ENCODE assay signal across 11 cellular contexts in genomic region chr17:78818932-78819331, GRCh38. TPM values are rescaled to one million over a fixed set of nuclear protein-coding genes. Genes with fewer than 3 reads are reported as not detected.
DNase-seq lines count a peak whose midpoint lies in the region; ATAC-seq, FAIRE-seq and TF ChIP-seq lines count a peak whose summit lies in the region.
"Had no signal": no experiment of that assay in that cellular context is flagged by ENCODE, and none has a peak within 500 bp of the region (broad histone marks: within the 10 kb centered on the region; RNA-seq: fewer than 3 reads in every experiment).

No MANE protein-coding gene starts in this region.

- no TSS peak for BruUV-seq in endothelial cell of umbilical vein (replicated peaks; lab: Mats Ljungman, UMichigan)

- no peak overlapping the region for H2AFZ ChIP-seq in endothelial cell of umbilical vein (ENCODE audit: low read depth, low read length)

- H3K36me3 Mint-ChIP-seq in activated CD4-positive, alpha-beta T cell treated with anti-CD3 and anti-CD28 coated beads, Interleukin-2, amount 10 ng/mL, durations not matched to agents 7 days and 5 days (ENCODE audit: low read depth): peaks cover 85% of the 10 kb centered on the region

- H3K4me2 ChIP-seq in endothelial cell of umbilical vein (ENCODE audit: insufficient read depth, low read length): peak overlapping the region; percentile 64

- DNase-seq in Kasumi-1 (lab: John Stamatoyannopoulos, UW) (peak; percentile 94 to 95), endothelial cell of umbilical vein (ENCODE audit: low read depth, low spot score) (peak; percentile 92), NCI-H446 treated with DMSO at 0.1 percent for 48 hours (lab: John Stamatoyannopoulos, UW) (no peak), NCI-H2107 treated with DMSO at 0.1 percent for 48 hours (lab: John Stamatoyannopoulos, UW; ENCODE audit: unreplicated experiment) (no peak)
- peak; percentile 80 for DNase-seq in activated CD4-positive, alpha-beta T cell treated with anti-CD3 and anti-CD28 coated beads, Interleukin-2, amount 10 ng/mL, durations not matched to agents 7 days and 5 days
- DNase-seq in stimulated activated CD8-positive, alpha-beta memory T cell treated with anti-CD3 and anti-CD28 coated beads, Interleukin-15, amount 100 ng/mL, for 1 hour (ENCODE audit: low read depth): peak; percentile 27
- DNase-seq: foreskin melanocyte, NCI-H1417 treated with DMSO at 0.1 percent for 48 hours had no signal

- no peaks in the 10 kb centered on the region for H4K20me1 ChIP-seq in endothelial cell of umbilical vein (replicated peaks; ENCODE audit: control insufficient read depth, extremely low read depth, insufficient read depth, low read length)

- H3K27me3 Mint-ChIP-seq in activated CD4-positive, alpha-beta T cell treated with anti-CD3 and anti-CD28 coated beads, Interleukin-2, amount 10 ng/mL, durations not matched to agents 7 days and 5 days: no peaks in the 10 kb centered on the region

- no peaks in the 10 kb centered on the region for H3K9me3 Mint-ChIP-seq in activated CD4-positive, alpha-beta T cell treated with anti-CD3 and anti-CD28 coated beads, Interleukin-2, amount 10 ng/mL, durations not matched to agents 7 days and 5 days
- H3K9me3 Mint-ChIP-seq: neural crest cell had no signal

- FAIRE-seq in endothelial cell of umbilical vein (lab: Jason Lieb, UNC): peak; percentile 90

- no peaks in the 10 kb centered on the region for H3K79me2 ChIP-seq in endothelial cell of umbilical vein (ENCODE audit: control insufficient read depth, insufficient read depth, low read length)

- intact Hi-C loops in endothelial cell of umbilical vein (cut with micrococcal nuclease): no loop called here

- peaks cover 19% of the 10 kb centered on the region for H3K4me1 ChIP-seq in endothelial cell of umbilical vein (ENCODE audit: control insufficient read depth, extremely low read depth, insufficient read depth, low read length)

- peak overlapping the region; percentile 65 for H3K4me3 Mint-ChIP-seq in activated CD4-positive, alpha-beta T cell treated with anti-CD3 and anti-CD28 coated beads, Interleukin-2, amount 10 ng/mL, durations not matched to agents 7 days and 5 days
- H3K4me3 Mint-ChIP-seq: neural crest cell had no signal

- no peaks in the 10 kb centered on the region for H3K27me3 ChIP-seq in endothelial cell of umbilical vein (ENCODE audit: control insufficient read depth in 2 of 2, insufficient read depth in 2 of 2, low read length in 2 of 2)

- peak overlapping the region; percentile 91 for H3K27ac Mint-ChIP-seq in activated CD4-positive, alpha-beta T cell treated with anti-CD3 and anti-CD28 coated beads, Interleukin-2, amount 10 ng/mL, durations not matched to agents 7 days and 5 days

- peak; percentile 56 for TF ChIP-seq POLR2A in endothelial cell of umbilical vein (IDR thresholded peaks at IDR 0.05; ENCODE audit: low read depth, low read length)

- H3K36me3 ChIP-seq in endothelial cell of umbilical vein (ENCODE audit: control insufficient read depth in 2 of 2, extremely low read depth in 1 of 2, insufficient read depth in 2 of 2, low read length in 2 of 2): peaks cover 16 to 39% of the 10 kb centered on the region in 2 experiments

- no peaks in the 10 kb centered on the region for H3K9me3 ChIP-seq in endothelial cell of umbilical vein (replicated peaks; ENCODE audit: control insufficient read depth, insufficient read depth, low read length)

- POLR2A ChIA-PET in activated CD4-positive, alpha-beta T cell treated with anti-CD3 and anti-CD28 coated beads, Interleukin-2, amount 10 ng/mL, durations not matched to agents 7 days and 5 days (lab: Charles Lee): interaction anchor here (0.6 to 1.2 kb wide), 2 partner anchors 14 to 69 kb away, joined by 5 to 8 read pairs; no protein-coding TSS in a partner anchor
- POLR2A ChIA-PET in endothelial cell of umbilical vein (lab: Charles Lee): interaction anchor here (0.7 to 1.2 kb wide), 2 partner anchors 14 to 122 kb away, joined by 3 to 5 read pairs; no protein-coding TSS in a partner anchor

- no peak overlapping the region for H3K9ac ChIP-seq in endothelial cell of umbilical vein (replicated peaks; ENCODE audit: extremely low read depth, insufficient read depth, low read length)

- H3K9me1 ChIP-seq in endothelial cell of umbilical vein (replicated peaks; ENCODE audit: control insufficient read depth, extremely low read depth, insufficient read depth, low read length): no peaks in the 10 kb centered on the region

- H3K4me1 Mint-ChIP-seq in activated CD4-positive, alpha-beta T cell treated with anti-CD3 and anti-CD28 coated beads, Interleukin-2, amount 10 ng/mL, durations not matched to agents 7 days and 5 days: peaks cover 66% of the 10 kb centered on the region

- no peak overlapping the region for H3K4me3 ChIP-seq in endothelial cell of umbilical vein (replicated peaks in 1 of 3; ENCODE audit: insufficient read depth in 1 of 3, low read depth in 1 of 3, low read length in 3 of 3)

- dilution Hi-C loops in endothelial cell of umbilical vein (cut with MboI; ENCODE audit: extremely low pct_ligation_motif_present, low sequenced_read_pairs): no loop called here

- peak overlapping the region; percentile 56 for H3K27ac ChIP-seq in endothelial cell of umbilical vein (ENCODE audit: insufficient read depth, low read depth, low read length)

- ATAC-seq in GM21381 (IDR thresholded peaks at IDR 0.05; ENCODE audit: unreplicated experiment): no peak
- ATAC-seq in esophagus mucosa: no peak

- no peak for TF ChIP-seq CTCF in endothelial cell of umbilical vein (IDR thresholded peaks at IDR 0.05; ENCODE audit: extremely low read depth in 1 of 2, insufficient read depth in 1 of 2, low read depth in 1 of 2, low read length in 2 of 2)

- CTCF ChIA-PET in activated CD4-positive, alpha-beta T cell treated with anti-CD3 and anti-CD28 coated beads, Interleukin-2, amount 10 ng/mL, durations not matched to agents 7 days and 5 days (lab: Charles Lee): interaction anchor here (0.5 to 5.1 kb wide), 11 partner anchors 10 to 83 kb away, joined by 3 to 16 read pairs (median 4); no protein-coding TSS in a partner anchor
- CTCF ChIA-PET in endothelial cell of umbilical vein (lab: Charles Lee): interaction anchor here (0.8 to 2.7 kb wide), 8 partner anchors 9 to 322 kb away, joined by 3 to 11 read pairs (median 4); no protein-coding TSS in a partner anchor

TF ChIP-seq in endothelial cell of umbilical vein, 7 proteins besides CTCF, POLR2A, EP300 and RAD21:
- TF ChIP-seq JUN (IDR thresholded peaks at IDR 0.05; ENCODE audit: borderline replicate concordance, insufficient read depth, insufficient read length, low read depth) (peak; percentile 8), GATA2 (IDR thresholded peaks at IDR 0.05; ENCODE audit: insufficient read depth, insufficient read length, low read depth, low read length) (peak; percentile 95), POLR2AphosphoS5 (IDR thresholded peaks at IDR 0.05; ENCODE audit: insufficient read depth, low read depth, low read length) (peak; percentile 72), FOS (IDR thresholded peaks at IDR 0.05; ENCODE audit: borderline replicate concordance, insufficient read depth, low read length) (no peak)

RNA-seq across cellular contexts. Expression of gene USP36, which starts 21.7 kb away (rescaled TPM):
- total RNA-seq in activated CD4-positive, alpha-beta T cell treated with anti-CD3 and anti-CD28 coated beads, Interleukin-2, amount 10 ng/mL, durations not matched to agents 7 days and 5 days: 10 to 100 TPM; 79.0 to 92.9 TPM
- total RNA-seq in endothelial cell of umbilical vein (46.6 and 49.8 TPM in 2 replicates), esophagus mucosa (26.4 TPM)
- 20.6 and 29.8 TPM in 2 replicates for polyA plus RNA-seq in endothelial cell of umbilical vein
- polyA plus RNA-seq in endothelial cell of umbilical vein (2011; cell fraction: cytosol; rRNA removed): 16.2 TPM in 2 replicates
- 99.4 and 100 TPM in 2 replicates for polyA plus RNA-seq in endothelial cell of umbilical vein (2011; cell fraction: nucleus; rRNA removed)
- 37.7 and 49.1 TPM in 2 replicates for polyA plus RNA-seq in endothelial cell of umbilical vein (2012)
- 35.2 and 39.6 TPM in 2 replicates for polyA minus RNA-seq in endothelial cell of umbilical vein
- 23.9 TPM for polyA minus RNA-seq in endothelial cell of umbilical vein (2011; cell fraction: cytosol; rRNA and poly(A)+ RNA removed)
- 41.5 and 45.4 TPM in 2 replicates for polyA minus RNA-seq in endothelial cell of umbilical vein (2011; cell fraction: nucleus; rRNA and poly(A)+ RNA removed)

RNA-seq across cellular contexts. Expression of gene CYTH1, which starts 36.9 kb away (rescaled TPM):
- 100 to 1,000 TPM; 244 to 251 TPM for total RNA-seq in activated CD4-positive, alpha-beta T cell treated with anti-CD3 and anti-CD28 coated beads, Interleukin-2, amount 10 ng/mL, durations not matched to agents 7 days and 5 days
- 49.9 and 54.2 TPM in 2 replicates for total RNA-seq in endothelial cell of umbilical vein
- polyA plus RNA-seq in endothelial cell of umbilical vein: 34.5 and 35.9 TPM in 2 replicates
- polyA plus RNA-seq in endothelial cell of umbilical vein (2011; cell fraction: cytosol; rRNA removed): 25.4 and 26.5 TPM in 2 replicates
- 185 and 215 TPM in 2 replicates for polyA plus RNA-seq in endothelial cell of umbilical vein (2011; cell fraction: nucleus; rRNA removed)
- polyA plus RNA-seq in endothelial cell of umbilical vein (2012): 37.3 and 37.4 TPM in 2 replicates
- polyA minus RNA-seq in endothelial cell of umbilical vein: 57.1 and 60.9 TPM in 2 replicates
- 3.9 TPM for polyA minus RNA-seq in endothelial cell of umbilical vein (2011; cell fraction: cytosol; rRNA and poly(A)+ RNA removed)
- 50.5 and 74.1 TPM in 2 replicates for polyA minus RNA-seq in endothelial cell of umbilical vein (2011; cell fraction: nucleus; rRNA and poly(A)+ RNA removed)
- total RNA-seq in esophagus mucosa: 54.7 TPM

Comparison
In these comparisons a context has a peak if more than half of its experiments do, and no peak if none do; other contexts are left out.
1. DNase-seq: peak in Kasumi-1 (2 of 2), activated CD4-positive, alpha-beta T cell treated with anti-CD3 and anti-CD28 coated beads, Interleukin-2, amount 10 ng/mL, durations not matched to agents 7 days and 5 days (single experiment), endothelial cell of umbilical vein (single experiment) and stimulated activated CD8-positive, alpha-beta memory T cell treated with anti-CD3 and anti-CD28 coated beads, Interleukin-15, amount 100 ng/mL, for 1 hour (single experiment); none in NCI-H446 treated with DMSO at 0.1 percent for 48 hours (single experiment) and NCI-H2107 treated with DMSO at 0.1 percent for 48 hours (single experiment).